ENCODE assay signal across 16 cellular contexts in the genomic region with DNA sequence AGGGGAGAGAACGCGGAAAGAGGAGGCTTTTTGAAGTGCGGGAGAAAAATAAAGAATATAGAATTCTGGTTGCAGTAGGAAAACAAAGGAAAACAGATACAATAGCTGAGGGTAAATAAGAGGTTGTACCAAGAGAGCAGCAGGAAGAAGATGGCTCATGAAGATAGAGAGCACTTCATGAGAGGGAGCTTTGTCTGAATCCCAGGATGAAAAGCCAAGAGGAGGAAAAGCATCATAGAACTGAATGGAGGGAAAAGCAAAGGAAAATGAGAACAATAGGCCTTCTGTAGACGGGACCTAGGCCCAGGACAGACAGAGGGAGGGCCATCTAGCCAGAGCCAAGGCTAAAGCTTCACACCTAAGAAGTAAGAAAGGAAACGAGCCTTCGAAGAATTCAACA. TPM values are rescaled to one million over a fixed set of nuclear protein-coding genes. Genes with fewer than 3 reads are reported as not detected.
"Had no signal": no experiment of that assay in that cellular context is flagged by ENCODE, and none has a peak within 500 bp of the region (broad histone marks: within the 10 kb centered on the region; RNA-seq: fewer than 3 reads in every experiment).

No MANE protein-coding gene starts in this region.

- H3K9me3 ChIP-seq: mucosa of descending colon, thyroid gland had no signal

- H3K27me3 ChIP-seq: thyroid gland had no signal

- H3K4me1 ChIP-seq: thyroid gland had no signal

- H3K4me3 ChIP-seq: mucosa of descending colon, thyroid gland had no signal

- H3K27ac ChIP-seq: thyroid gland had no signal

- H3K36me3 ChIP-seq: thyroid gland had no signal

- DNase-seq: activated CD4-positive, alpha-beta T cell treated with anti-CD3 and anti-CD28 coated beads, Interleukin-2, amount 50 U/mL, for 4 hours; activated CD8-positive, alpha-beta memory T cell treated with anti-CD3 and anti-CD28 coated beads, Interleukin-2, amount 10 ng/mL, durations not matched to agents 7 days and 5 days; activated effector memory CD4-positive, alpha-beta T cell treated with Interleukin-2 at 50 U/mL for 16 hours; activated T-cell treated with anti-CD3 and anti-CD28 coated beads, Interleukin-2, amount 50 U/mL, for 24 hours; amniotic stem cell; effector memory CD8-positive, alpha-beta T cell; erythroblast; hypothalamus; mucosa of descending colon; naive thymus-derived CD8-positive, alpha-beta T cell; occipital lobe; thyroid gland had no signal

RNA-seq across cellular contexts. Expression of gene ATP6V1G3, which starts 49.5 kb away (rescaled TPM):
- total RNA-seq: activated CD8-positive, alpha-beta memory T cell treated with anti-CD3 and anti-CD28 coated beads, Interleukin-2, amount 10 ng/mL, durations not matched to agents 7 days and 5 days; glomerular endothelial cell; lower leg skin; mucosa of descending colon; naive thymus-derived CD8-positive, alpha-beta T cell; occipital lobe; renal cortical epithelial cell; skeletal muscle tissue; thyroid gland had no signal
- polyA plus RNA-seq: naive thymus-derived CD8-positive, alpha-beta T cell had no signal
